Comparison of ENCODE assay signal across 1 cellular context in the genomic region with DNA sequence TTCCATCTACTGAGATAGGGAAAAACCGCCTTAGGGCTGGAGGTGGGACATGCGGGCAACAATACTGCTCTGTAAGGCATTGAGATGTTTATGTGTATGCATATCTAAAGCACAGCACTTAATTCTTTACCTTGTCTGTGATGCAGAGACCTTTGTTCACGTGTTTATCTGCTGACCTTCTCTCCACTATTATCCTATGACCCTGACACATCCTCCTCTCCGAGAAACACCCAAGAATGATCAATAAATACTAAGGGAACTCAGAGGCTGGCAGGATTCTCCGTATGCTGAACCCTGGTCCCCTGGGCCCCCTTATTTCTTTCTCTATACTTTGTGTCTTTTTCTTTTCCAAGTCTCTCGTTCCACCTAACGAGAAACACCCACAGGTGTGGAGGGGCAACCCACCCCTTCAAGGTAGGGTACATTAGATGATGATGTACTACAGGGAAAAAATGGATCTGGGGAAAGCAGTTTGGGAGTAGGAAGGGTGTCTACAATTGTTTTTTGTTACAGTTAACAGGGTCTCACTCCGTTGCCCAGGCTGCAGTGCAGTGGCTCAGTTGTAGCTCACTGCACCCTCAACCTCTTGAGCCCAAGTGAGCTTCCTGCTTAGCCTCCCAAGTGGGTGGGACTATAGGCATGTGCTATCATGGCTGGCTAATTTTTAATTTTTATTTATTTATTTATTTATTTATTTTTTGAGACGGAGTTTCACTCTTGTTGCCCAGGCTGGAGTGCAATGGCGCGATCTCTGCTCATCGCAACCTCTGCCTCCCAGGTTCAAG. TPM values are rescaled to one million over a fixed set of nuclear protein-coding genes. Genes with fewer than 3 reads are reported as not detected.
"Had no signal": no experiment of that assay in that cellular context is flagged by ENCODE, and none has a peak within 500 bp of the region (broad histone marks: within the 10 kb centered on the region; RNA-seq: fewer than 3 reads in every experiment).

No MANE protein-coding gene starts in this region.

RNA-seq across cellular contexts. Expression of a gene that starts 59.8 kb away (rescaled TPM):
- total RNA-seq: occipital lobe had no signal
